1 cellular context compared by ENCODE assay signal in the genomic region with DNA sequence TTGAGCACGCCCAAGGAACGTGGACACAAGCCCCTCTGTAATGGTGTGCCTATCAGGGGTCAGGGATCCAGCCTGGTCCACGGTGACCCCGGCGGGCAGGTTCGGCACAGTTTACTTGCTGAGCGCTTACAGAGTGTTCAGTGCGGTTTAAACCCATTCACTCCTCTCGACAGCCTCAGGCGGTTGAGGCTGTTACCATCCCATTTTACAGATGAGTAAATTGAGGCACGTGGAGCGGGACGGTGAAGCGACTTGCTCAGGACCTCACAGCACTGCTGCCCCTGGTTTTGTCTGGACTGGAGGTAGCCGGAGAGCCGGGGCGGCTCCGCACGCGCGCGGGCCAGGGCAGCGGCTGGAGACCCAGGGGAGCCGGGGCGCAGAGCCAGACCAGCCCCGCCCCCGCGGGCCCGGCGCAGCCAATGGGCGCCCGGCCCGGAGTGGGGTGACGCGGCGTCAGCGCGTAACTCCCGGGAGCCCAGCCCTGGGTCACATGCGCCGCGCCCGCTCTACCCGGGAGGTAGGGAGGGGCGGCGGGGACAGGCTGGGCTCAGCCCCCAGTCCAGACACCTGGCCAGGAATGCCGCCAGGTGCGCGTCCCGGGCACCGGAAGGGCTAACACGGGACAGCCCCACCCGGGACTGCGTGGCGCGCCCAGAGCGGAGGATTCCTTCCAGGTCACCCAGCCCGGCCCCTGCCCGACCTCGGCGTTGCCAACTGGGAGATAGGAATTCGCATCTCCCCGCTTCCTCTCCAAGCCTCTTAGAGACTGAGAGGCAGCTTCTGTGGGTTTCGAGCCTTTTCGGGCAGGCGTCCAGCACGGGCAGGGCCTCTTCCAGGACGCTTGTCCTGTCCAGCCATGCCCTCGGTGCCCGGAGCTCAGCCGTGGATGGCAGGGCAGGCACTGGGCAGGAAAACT.
TF ChIP-seq lines count a peak whose summit lies in the region.

No MANE protein-coding gene starts in this region.

TF ChIP-seq in HepG2, 621 proteins besides CTCF, POLR2A, EP300 and RAD21 (continued from another document and continues in another):
- TF ChIP-seq BATF2 (CRISPR knock-in tag; IDR thresholded peaks at IDR 0.05) (peak; percentile 78; the same call in 1 of the 2 replicates), MLXIP (CRISPR knock-in tag; IDR thresholded peaks at IDR 0.05; ENCODE audit: borderline replicate concordance) (peak; percentile 85; the same call in 1 of the 2 replicates), ZNF772 (CRISPR knock-in tag; IDR thresholded peaks at IDR 0.05) (peak; percentile 9), ZNF331 (CRISPR knock-in tag; IDR thresholded peaks at IDR 0.05) (peak; percentile 15; the same call in 1 of the 2 replicates), KDM2A (CRISPR knock-in tag; IDR thresholded peaks at IDR 0.05; ENCODE audit: borderline replicate concordance, low read depth) (peak; percentile 53; the same call in 1 of the 2 replicates), TEAD3 (CRISPR knock-in tag; optimal IDR thresholded peaks at IDR 0.05; ENCODE audit: borderline replicate concordance) (peak; percentile 74), KAT8 (CRISPR knock-in tag; IDR thresholded peaks at IDR 0.05) (peak; percentile 68), NCOA1 (CRISPR knock-in tag; IDR thresholded peaks at IDR 0.05) (peak; percentile 95; the same call in 1 of the 2 replicates), SALL1 (CRISPR knock-in tag; IDR thresholded peaks at IDR 0.05) (peak; percentile 72), SP1 (IDR thresholded peaks at IDR 0.05) (no peak), SP1 (CRISPR knock-in tag; IDR thresholded peaks at IDR 0.05) (peak; percentile 60), ZNF350 (CRISPR knock-in tag; IDR thresholded peaks at IDR 0.05; ENCODE audit: borderline replicate concordance, low read depth) (no peak; the same call in 1 of the 2 replicates), ZNF317 (CRISPR knock-in tag; IDR thresholded peaks at IDR 0.05) (peak; percentile 64; the same call in 1 of the 2 replicates), ZNF614 (CRISPR knock-in tag; IDR thresholded peaks at IDR 0.05; ENCODE audit: borderline replicate concordance) (no peak), POLR2AphosphoS2 (IDR thresholded peaks at IDR 0.05; ENCODE audit: low read depth, low read length) (no peak; the same call in 1 of the 2 replicates), ZNF766 (CRISPR knock-in tag; IDR thresholded peaks at IDR 0.05; ENCODE audit: borderline replicate concordance) (peak; percentile 44; the same call in 1 of the 2 replicates), FOXA3 (CRISPR knock-in tag; IDR thresholded peaks at IDR 0.05) (no peak; the same call in none of the 2 replicates), KDM4B (CRISPR knock-in tag; IDR thresholded peaks at IDR 0.05) (0 out of 2 replicates have a peak, but pooled peaks have one; percentile 18), KMT2B (CRISPR knock-in tag; IDR thresholded peaks at IDR 0.05) (peak; percentile 60; the same call in 1 of the 2 replicates), FLYWCH1 (CRISPR knock-in tag; IDR thresholded peaks at IDR 0.05) (0 out of 2 replicates have a peak, but pooled peaks have one; percentile 58), ZNF484 (CRISPR knock-in tag; IDR thresholded peaks at IDR 0.05; ENCODE audit: borderline replicate concordance, low read depth) (no peak), KLF6 (CRISPR knock-in tag; IDR thresholded peaks at IDR 0.05) (0 out of 2 replicates have a peak, but pooled peaks have one; percentile 55), NCOA2 (CRISPR knock-in tag; IDR thresholded peaks at IDR 0.05) (peak; percentile 22; the same call in 1 of the 2 replicates), SOX5 (CRISPR knock-in tag; IDR thresholded peaks at IDR 0.05; ENCODE audit: borderline replicate concordance) (peak; percentile 33; the same call in 1 of the 2 replicates), HOXA3 (CRISPR knock-in tag; IDR thresholded peaks at IDR 0.05) (peak; percentile 60; the same call in 1 of the 2 replicates), MED8 (CRISPR knock-in tag; IDR thresholded peaks at IDR 0.05; ENCODE audit: insufficient replicate concordance) (peak; percentile 77), ZKSCAN8 (CRISPR knock-in tag; IDR thresholded peaks at IDR 0.05; ENCODE audit: borderline replicate concordance) (peak; percentile 1; the same call in 1 of the 2 replicates), RXRA (CRISPR knock-in tag; IDR thresholded peaks at IDR 0.05) (peak; percentile 78), ZBTB7A (CRISPR knock-in tag; IDR thresholded peaks at IDR 0.05) (peak; percentile 46; the same call in 1 of the 2 replicates), AFF4 (CRISPR knock-in tag; IDR thresholded peaks at IDR 0.05) (peak; percentile 81), ZNF616 (CRISPR knock-in tag; IDR thresholded peaks at IDR 0.05; ENCODE audit: low read depth) (no peak), TARDBP (CRISPR knock-in tag; IDR thresholded peaks at IDR 0.05) (peak; percentile 62)
- TF ChIP-seq, protein P1, sequence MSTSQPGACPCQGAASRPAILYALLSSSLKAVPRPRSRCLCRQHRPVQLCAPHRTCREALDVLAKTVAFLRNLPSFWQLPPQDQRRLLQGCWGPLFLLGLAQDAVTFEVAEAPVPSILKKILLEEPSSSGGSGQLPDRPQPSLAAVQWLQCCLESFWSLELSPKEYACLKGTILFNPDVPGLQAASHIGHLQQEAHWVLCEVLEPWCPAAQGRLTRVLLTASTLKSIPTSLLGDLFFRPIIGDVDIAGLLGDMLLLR (CRISPR knock-in tag; IDR thresholded peaks at IDR 0.05) = peak; percentile 79
- TF ChIP-seq, protein P2, sequence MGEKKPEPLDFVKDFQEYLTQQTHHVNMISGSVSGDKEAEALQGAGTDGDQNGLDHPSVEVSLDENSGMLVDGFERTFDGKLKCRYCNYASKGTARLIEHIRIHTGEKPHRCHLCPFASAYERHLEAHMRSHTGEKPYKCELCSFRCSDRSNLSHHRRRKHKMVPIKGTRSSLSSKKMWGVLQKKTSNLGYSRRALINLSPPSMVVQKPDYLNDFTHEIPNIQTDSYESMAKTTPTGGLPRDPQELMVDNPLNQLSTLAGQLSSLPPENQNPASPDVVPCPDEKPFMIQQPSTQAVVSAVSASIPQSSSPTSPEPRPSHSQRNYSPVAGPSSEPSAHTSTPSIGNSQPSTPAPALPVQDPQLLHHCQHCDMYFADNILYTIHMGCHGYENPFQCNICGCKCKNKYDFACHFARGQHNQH (CRISPR knock-in tag; IDR thresholded peaks at IDR 0.05) = peak; percentile 76; the same call in 1 of the 2 replicates
- TF ChIP-seq, protein P3, sequence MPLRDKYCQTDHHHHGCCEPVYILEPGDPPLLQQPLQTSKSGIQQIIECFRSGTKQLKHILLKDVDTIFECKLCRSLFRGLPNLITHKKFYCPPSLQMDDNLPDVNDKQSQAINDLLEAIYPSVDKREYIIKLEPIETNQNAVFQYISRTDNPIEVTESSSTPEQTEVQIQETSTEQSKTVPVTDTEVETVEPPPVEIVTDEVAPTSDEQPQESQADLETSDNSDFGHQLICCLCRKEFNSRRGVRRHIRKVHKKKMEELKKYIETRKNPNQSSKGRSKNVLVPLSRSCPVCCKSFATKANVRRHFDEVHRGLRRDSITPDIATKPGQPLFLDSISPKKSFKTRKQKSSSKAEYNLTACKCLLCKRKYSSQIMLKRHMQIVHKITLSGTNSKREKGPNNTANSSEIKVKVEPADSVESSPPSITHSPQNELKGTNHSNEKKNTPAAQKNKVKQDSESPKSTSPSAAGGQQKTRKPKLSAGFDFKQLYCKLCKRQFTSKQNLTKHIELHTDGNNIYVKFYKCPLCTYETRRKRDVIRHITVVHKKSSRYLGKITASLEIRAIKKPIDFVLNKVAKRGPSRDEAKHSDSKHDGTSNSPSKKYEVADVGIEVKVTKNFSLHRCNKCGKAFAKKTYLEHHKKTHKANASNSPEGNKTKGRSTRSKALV (CRISPR knock-in tag; IDR thresholded peaks at IDR 0.05) = 0 out of 2 replicates have a peak, but pooled peaks have one; percentile 50
- TF ChIP-seq, protein P4, sequence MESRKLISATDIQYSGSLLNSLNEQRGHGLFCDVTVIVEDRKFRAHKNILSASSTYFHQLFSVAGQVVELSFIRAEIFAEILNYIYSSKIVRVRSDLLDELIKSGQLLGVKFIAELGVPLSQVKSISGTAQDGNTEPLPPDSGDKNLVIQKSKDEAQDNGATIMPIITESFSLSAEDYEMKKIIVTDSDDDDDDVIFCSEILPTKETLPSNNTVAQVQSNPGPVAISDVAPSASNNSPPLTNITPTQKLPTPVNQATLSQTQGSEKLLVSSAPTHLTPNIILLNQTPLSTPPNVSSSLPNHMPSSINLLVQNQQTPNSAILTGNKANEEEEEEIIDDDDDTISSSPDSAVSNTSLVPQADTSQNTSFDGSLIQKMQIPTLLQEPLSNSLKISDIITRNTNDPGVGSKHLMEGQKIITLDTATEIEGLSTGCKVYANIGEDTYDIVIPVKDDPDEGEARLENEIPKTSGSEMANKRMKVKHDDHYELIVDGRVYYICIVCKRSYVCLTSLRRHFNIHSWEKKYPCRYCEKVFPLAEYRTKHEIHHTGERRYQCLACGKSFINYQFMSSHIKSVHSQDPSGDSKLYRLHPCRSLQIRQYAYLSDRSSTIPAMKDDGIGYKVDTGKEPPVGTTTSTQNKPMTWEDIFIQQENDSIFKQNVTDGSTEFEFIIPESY (CRISPR knock-in tag; IDR thresholded peaks at IDR 0.05) = no peak; the same call in 1 of the 2 replicates
- TF ChIP-seq, protein P5, sequence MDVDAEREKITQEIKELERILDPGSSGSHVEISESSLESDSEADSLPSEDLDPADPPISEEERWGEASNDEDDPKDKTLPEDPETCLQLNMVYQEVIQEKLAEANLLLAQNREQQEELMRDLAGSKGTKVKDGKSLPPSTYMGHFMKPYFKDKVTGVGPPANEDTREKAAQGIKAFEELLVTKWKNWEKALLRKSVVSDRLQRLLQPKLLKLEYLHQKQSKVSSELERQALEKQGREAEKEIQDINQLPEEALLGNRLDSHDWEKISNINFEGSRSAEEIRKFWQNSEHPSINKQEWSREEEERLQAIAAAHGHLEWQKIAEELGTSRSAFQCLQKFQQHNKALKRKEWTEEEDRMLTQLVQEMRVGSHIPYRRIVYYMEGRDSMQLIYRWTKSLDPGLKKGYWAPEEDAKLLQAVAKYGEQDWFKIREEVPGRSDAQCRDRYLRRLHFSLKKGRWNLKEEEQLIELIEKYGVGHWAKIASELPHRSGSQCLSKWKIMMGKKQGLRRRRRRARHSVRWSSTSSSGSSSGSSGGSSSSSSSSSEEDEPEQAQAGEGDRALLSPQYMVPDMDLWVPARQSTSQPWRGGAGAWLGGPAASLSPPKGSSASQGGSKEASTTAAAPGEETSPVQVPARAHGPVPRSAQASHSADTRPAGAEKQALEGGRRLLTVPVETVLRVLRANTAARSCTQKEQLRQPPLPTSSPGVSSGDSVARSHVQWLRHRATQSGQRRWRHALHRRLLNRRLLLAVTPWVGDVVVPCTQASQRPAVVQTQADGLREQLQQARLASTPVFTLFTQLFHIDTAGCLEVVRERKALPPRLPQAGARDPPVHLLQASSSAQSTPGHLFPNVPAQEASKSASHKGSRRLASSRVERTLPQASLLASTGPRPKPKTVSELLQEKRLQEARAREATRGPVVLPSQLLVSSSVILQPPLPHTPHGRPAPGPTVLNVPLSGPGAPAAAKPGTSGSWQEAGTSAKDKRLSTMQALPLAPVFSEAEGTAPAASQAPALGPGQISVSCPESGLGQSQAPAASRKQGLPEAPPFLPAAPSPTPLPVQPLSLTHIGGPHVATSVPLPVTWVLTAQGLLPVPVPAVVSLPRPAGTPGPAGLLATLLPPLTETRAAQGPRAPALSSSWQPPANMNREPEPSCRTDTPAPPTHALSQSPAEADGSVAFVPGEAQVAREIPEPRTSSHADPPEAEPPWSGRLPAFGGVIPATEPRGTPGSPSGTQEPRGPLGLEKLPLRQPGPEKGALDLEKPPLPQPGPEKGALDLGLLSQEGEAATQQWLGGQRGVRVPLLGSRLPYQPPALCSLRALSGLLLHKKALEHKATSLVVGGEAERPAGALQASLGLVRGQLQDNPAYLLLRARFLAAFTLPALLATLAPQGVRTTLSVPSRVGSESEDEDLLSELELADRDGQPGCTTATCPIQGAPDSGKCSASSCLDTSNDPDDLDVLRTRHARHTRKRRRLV (CRISPR knock-in tag; IDR thresholded peaks at IDR 0.05) = peak; percentile 85; the same call in 1 of the 2 replicates
